In genomic region chr3:38105525-38105924, GRCh38 we compare ENCODE assay signal across 27 cellular contexts.
"Had no signal": no experiment of that assay in that cellular context is flagged by ENCODE, and none has a peak within 500 bp of the region (broad histone marks: within the 10 kb centered on the region; RNA-seq: fewer than 3 reads in every experiment).

No MANE protein-coding gene starts in this region.

- H3K9me3 ChIP-seq: suprapubic skin, testis, thyroid gland, tibial artery, upper lobe of left lung, upper lobe of right lung, uterus, vagina had no signal

- FAIRE-seq: urothelium cell line had no signal

- ATAC-seq: stimulated activated effector memory CD8-positive, alpha-beta T cell treated with anti-CD3 and anti-CD28 coated beads, Interleukin-12 subunit alpha, Interleukin-12 subunit beta, amount 100 ng/mL, for 72 hours; stimulated activated memory B cell treated with anti-CD40 and anti-IgM and Interleukin-4, amounts not matched to agents 10 μg/mL and 1 μg/mL and 100 μg/mL, for 72 hours; stimulated activated naive B cell treated with anti-CD40 and anti-IgM and Interleukin-4, amounts not matched to agents 10 μg/mL and 1 μg/mL and 100 μg/mL, for 72 hours; stimulated activated naive CD8-positive, alpha-beta T cell treated with anti-CD3 and anti-CD28 coated beads, Interleukin-15, amount 100 ng/mL, for 72 hours; stimulated activated naive CD8-positive, alpha-beta T cell treated with anti-CD3 and anti-CD28 coated beads, Interleukin-15, Interleukin-2, amounts not matched to agents 100 U/mL and 50 U/mL, for 24 hours; upper lobe of right lung had no signal

- H3K4me3 ChIP-seq: stomach, suprapubic skin, testis, thoracic aorta, thyroid gland, tibial artery, tibial nerve, transverse colon, upper lobe of left lung, upper lobe of right lung, uterus, vagina had no signal

- H3K27me3 ChIP-seq: stomach, suprapubic skin, testis, thyroid gland, tibial nerve, transverse colon, upper lobe of left lung, upper lobe of right lung, uterus, vagina had no signal

- H3K36me3 ChIP-seq: stomach, suprapubic skin, thoracic aorta, thyroid gland, tibial artery, tibial nerve, transverse colon, upper lobe of left lung, upper lobe of right lung, uterus, vagina had no signal

- DNase-seq: stimulated activated CD4-positive, alpha-beta T cell treated with anti-CD3 and anti-CD28 coated beads, Interleukin-2, amount 100 ng/mL, for 48 hours; stimulated activated CD4-positive, alpha-beta T cell treated with anti-CD3 and anti-CD28 coated beads, Interleukin-4, amount 100 ng/mL, for 1 hour; stimulated activated CD4-positive, alpha-beta T cell treated with anti-CD3 and anti-CD28 coated beads, Interleukin-4, amount 100 ng/mL, for 24 hours; stimulated activated CD4-positive, alpha-beta T cell treated with anti-CD3 and anti-CD28 coated beads, Interleukin-4, amount 100 ng/mL, for 4 hours; stimulated activated CD8-positive, alpha-beta memory T cell treated with anti-CD3 and anti-CD28 coated beads, Interleukin-4, amount 100 ng/mL, for 48 hours; stimulated activated naive B cell treated with anti-CD40 and anti-IgM and Interleukin-4, amounts not matched to agents 10 μg/mL and 1 μg/mL and 100 μg/mL, for 72 hours; stimulated activated naive CD4-positive, alpha-beta T cell; stimulated activated naive CD4-positive, alpha-beta T cell treated with Interleukin-2 at 50 U/mL for 16 hours; stimulated activated naive CD8-positive, alpha-beta T cell treated with anti-CD3 and anti-CD28 coated beads, Interleukin-15, amount 100 ng/mL, for 72 hours; stimulated activated naive CD8-positive, alpha-beta T cell treated with anti-CD3 and anti-CD28 coated beads, Interleukin-15, Interleukin-2, amounts not matched to agents 100 U/mL and 50 U/mL, for 24 hours; stomach; substantia nigra; testis; thyroid gland; tibial artery; transverse colon; trophoblast cell; upper lobe of left lung; upper lobe of right lung; uterus had no signal

- H3K27ac ChIP-seq: stomach, suprapubic skin, testis, thoracic aorta, thyroid gland, tibial artery, tibial nerve, transverse colon, upper lobe of left lung, upper lobe of right lung, uterus, vagina had no signal

- H3K4me1 ChIP-seq: suprapubic skin, thyroid gland, tibial artery, tibial nerve, transverse colon, uterus, vagina had no signal
